ENCODE assay signal across 28 cellular contexts in the genomic region with DNA sequence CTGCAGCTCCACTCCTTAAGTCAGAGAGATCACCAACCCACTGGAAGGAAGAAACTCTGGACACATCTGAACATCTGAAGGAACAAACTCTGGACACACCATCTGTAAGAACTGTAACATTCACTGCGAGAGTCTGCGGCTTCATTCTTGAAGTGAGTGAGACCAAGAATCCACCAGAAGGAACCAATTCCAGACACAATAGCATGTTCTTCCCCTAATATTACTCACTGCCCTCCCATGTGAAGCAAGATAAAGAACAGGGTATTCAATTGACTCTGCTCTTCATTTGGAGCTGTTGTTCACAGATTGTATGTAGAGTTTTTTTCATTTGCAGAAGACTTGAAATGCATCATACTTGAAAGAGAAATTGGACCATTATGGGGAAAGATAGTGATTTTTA. TPM values are rescaled to one million over a fixed set of nuclear protein-coding genes. Genes with fewer than 3 reads are reported as not detected.
DNase-seq lines count a peak whose midpoint lies in the region; ATAC-seq and TF ChIP-seq lines count a peak whose summit lies in the region.
"Had no signal": no experiment of that assay in that cellular context is flagged by ENCODE, and none has a peak within 500 bp of the region (broad histone marks: within the 10 kb centered on the region; RNA-seq: fewer than 3 reads in every experiment).

No MANE protein-coding gene starts in this region.

- DNase-seq in EH (ENCODE audit: low read depth) (peak; percentile 18), cerebellar cortex (ENCODE audit: low spot score) (no peak), NCI-H187 treated with DMSO at 0.1 percent for 48 hours (lab: John Stamatoyannopoulos, UW) (no peak), NCI-H510A treated with DMSO at 0.1 percent for 48 hours (lab: John Stamatoyannopoulos, UW) (no peak), foreskin keratinocyte (no peak)
- DNase-seq: activated CD4-positive, alpha-beta T cell treated with anti-CD3 and anti-CD28 coated beads, Interleukin-2, amount 50 U/mL, for 1 hour; BE2C; body of pancreas; effector CD4-positive, alpha-beta T cell; GF-D8; head of caudate nucleus; NCI-H1105 treated with DMSO at 0.1 percent for 48 hours; NCI-H2029 treated with DMSO at 0.1 percent for 48 hours; NCI-H2227 treated with DMSO at 0.1 percent for 48 hours; NCI-H82; posterior cingulate gyrus; right lobe of liver; stimulated activated CD4-positive, alpha-beta T cell treated with anti-CD3 and anti-CD28 coated beads, Interleukin-12 subunit alpha, Interleukin-12 subunit beta, amount 100 ng/mL, for 4 hours; stimulated activated CD4-positive, alpha-beta T cell treated with anti-CD3 and anti-CD28 coated beads, Interleukin-4, amount 100 ng/mL, for 24 hours; stimulated activated naive CD8-positive, alpha-beta T cell treated with anti-CD3 and anti-CD28 coated beads, Interleukin-15, Interleukin-2, amounts not matched to agents 100 U/mL and 50 U/mL, for 24 hours; thyroid gland had no signal

- H3K27me3 ChIP-seq in foreskin keratinocyte, result no peaks in the 10 kb centered on the region
- H3K27me3 ChIP-seq: body of pancreas, neural progenitor cell, right lobe of liver, thyroid gland had no signal

- peak; percentile 43 for ATAC-seq in GM19351 (IDR thresholded peaks at IDR 0.05; ENCODE audit: unreplicated experiment)
- peak; percentile 57 for ATAC-seq in HG02678 (IDR thresholded peaks at IDR 0.05; ENCODE audit: unreplicated experiment)
- peak; percentile 56 for ATAC-seq in HG03159 (IDR thresholded peaks at IDR 0.05; ENCODE audit: unreplicated experiment)
- no peak for ATAC-seq in foreskin keratinocyte
- ATAC-seq: body of pancreas; right lobe of liver; stimulated activated naive CD8-positive, alpha-beta T cell treated with anti-CD3 and anti-CD28 coated beads, Interleukin-15, Interleukin-2, amounts not matched to agents 100 U/mL and 50 U/mL, for 24 hours had no signal

- H3K27ac ChIP-seq in foreskin keratinocyte, result no peak overlapping the region
- H3K27ac ChIP-seq: body of pancreas, epithelial cell of prostate, neural progenitor cell, right lobe of liver, thyroid gland, VCaP had no signal

- no peaks in the 10 kb centered on the region for H3K4me1 ChIP-seq in foreskin keratinocyte
- H3K4me1 ChIP-seq: BE2C, body of pancreas, neural progenitor cell, right lobe of liver had no signal

- no peak for TF ChIP-seq CTCF in foreskin keratinocyte (conservative IDR thresholded peaks at IDR 0.05)

RNA-seq across cellular contexts. Expression of a gene that starts 10.8 kb away (rescaled TPM):
- total RNA-seq in foreskin keratinocyte, result not detected in 2 replicates
- polyA plus RNA-seq in foreskin keratinocyte, result not detected in 2 replicates
- total RNA-seq: A673, body of pancreas had no signal

RNA-seq across cellular contexts. Expression of a gene that starts 27.0 kb away (rescaled TPM):
- total RNA-seq in foreskin keratinocyte, result 63.8 and 67.8 TPM in 2 replicates
- 80.7 and 83.4 TPM in 2 replicates for polyA plus RNA-seq in foreskin keratinocyte
